In the genomic region with DNA sequence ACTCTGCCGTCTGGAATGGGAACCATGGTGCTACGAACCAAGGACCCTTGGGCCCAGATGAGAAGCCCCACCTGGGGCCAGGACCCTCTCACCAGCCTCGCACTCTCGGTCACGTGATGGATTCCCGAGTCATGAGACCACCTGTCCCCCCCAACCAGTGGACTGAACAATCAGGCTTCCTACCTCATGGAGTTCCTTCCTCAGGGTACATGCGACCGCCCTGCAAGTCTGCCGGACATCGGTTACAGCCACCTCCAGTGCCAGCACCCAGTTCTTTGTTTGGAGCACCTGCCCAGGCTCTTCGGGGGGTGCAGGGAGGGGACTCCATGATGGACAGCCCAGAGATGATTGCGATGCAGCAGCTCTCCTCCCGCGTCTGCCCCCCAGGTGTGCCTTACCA, we compare ENCODE assay signal across 24 cellular contexts.
"Had no signal": no experiment of that assay in that cellular context is flagged by ENCODE, and none has a peak within 500 bp of the region (broad histone marks: within the 10 kb centered on the region; RNA-seq: fewer than 3 reads in every experiment).

No MANE protein-coding gene starts in this region.

- H3K9me3 ChIP-seq: MG63, SJCRH30 had no signal

- H3K27ac ChIP-seq: HL-60, RWPE1, SJCRH30 had no signal

- H3K4me3 ChIP-seq: MG63, SJCRH30 had no signal

- FAIRE-seq: HTR-8/SVneo, RCC 7860 had no signal

- DNase-seq: Karpas-422, KG1, MG63, NCI-H1092, NCI-H1105 treated with DMSO at 0.1 percent for 48 hours, NCI-H1417 treated with DMSO at 0.1 percent for 48 hours, NCI-H146, NCI-H1694 treated with DMSO at 0.1 percent for 48 hours, NCI-H1930, NCI-H2081, NCI-H2107, NCI-H226, NCI-H446, NCI-H510A, NCI-H524 treated with DMSO at 0.1 percent for 48 hours, NCI-H69, NCI-H774, SHP77 treated with DMSO at 0.1 percent for 48 hours, SJCRH30 had no signal

- ATAC-seq: SK-N-SH treated with all-trans-retinoic acid at 6 μM for 48 hours had no signal

- H3K4me1 ChIP-seq: SJCRH30 had no signal

- H3K27me3 ChIP-seq: MG63, SJCRH30 had no signal

- H3K36me3 ChIP-seq: MG63 had no signal
